1 cellular context compared by ENCODE assay signal in the genomic region with DNA sequence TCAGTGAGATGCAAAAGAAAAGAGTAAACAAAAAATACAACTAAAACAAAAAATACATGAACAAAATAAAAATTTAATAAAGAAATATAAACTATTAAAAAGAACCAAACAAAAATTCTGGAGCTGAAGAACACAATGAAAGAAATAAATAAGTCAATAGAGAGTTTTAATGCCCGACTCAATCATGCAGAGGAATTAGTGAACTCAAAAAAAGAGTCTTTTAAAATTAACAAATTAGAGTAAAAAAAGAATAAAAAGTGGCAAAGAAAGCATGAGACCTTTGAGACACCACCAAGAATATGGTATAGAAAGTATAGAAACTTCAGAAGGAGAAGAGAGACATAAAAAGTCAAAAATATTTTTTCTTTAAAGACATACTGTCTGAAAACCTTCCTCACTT.
A peak's percentile ranks its signal among the peaks of the same experiment; 100 is the strongest.
TF ChIP-seq lines count a peak whose summit lies in the region.

No MANE protein-coding gene starts in this region.

TF ChIP-seq in K562, 482 proteins besides CTCF, POLR2A, EP300 and RAD21:
- TF ChIP-seq ARID2 (IDR thresholded peaks at IDR 0.05) (no peak), ATF2 (CRISPR knock-in tag; IDR thresholded peaks at IDR 0.05) (no peak), XRCC5 (IDR thresholded peaks at IDR 0.05; ENCODE audit: low read depth, low read length) (no peak), ZNF592 (IDR thresholded peaks at IDR 0.05) (no peak), SIN3A (IDR thresholded peaks at IDR 0.05; ENCODE audit: borderline replicate concordance in 2 of 2, control insufficient read depth in 1 of 2, low read depth in 2 of 2, low read length in 2 of 2) (no peak), ZNF253 (CRISPR knock-in tag; conservative IDR thresholded peaks at IDR 0.05) (no peak), KDM4B (IDR thresholded peaks at IDR 0.05; ENCODE audit: borderline replicate concordance in 2 of 2, low read depth in 1 of 2) (no peak), NEUROD1 (IDR thresholded peaks at IDR 0.05; ENCODE audit: borderline replicate concordance, low read depth, low read length, partially characterized antibody) (no peak), ETV5 (CRISPR knock-in tag; IDR thresholded peaks at IDR 0.05; ENCODE audit: low read depth) (no peak), TRIM28 (IDR thresholded peaks at IDR 0.05) (peak; percentile 55; the same call in 1 of the 2 replicates), PHF8 (IDR thresholded peaks at IDR 0.05; ENCODE audit: borderline replicate concordance, low read length) (no peak), ZNF512 (tag; IDR thresholded peaks at IDR 0.05) (no peak), ZNF217 (CRISPR knock-in tag; IDR thresholded peaks at IDR 0.05) (no peak)
- TF ChIP-seq, protein P1, sequence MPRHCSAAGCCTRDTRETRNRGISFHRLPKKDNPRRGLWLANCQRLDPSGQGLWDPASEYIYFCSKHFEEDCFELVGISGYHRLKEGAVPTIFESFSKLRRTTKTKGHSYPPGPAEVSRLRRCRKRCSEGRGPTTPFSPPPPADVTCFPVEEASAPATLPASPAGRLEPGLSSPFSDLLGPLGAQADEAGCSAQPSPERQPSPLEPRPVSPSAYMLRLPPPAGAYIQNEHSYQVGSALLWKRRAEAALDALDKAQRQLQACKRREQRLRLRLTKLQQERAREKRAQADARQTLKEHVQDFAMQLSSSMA (CRISPR knock-in tag; IDR thresholded peaks at IDR 0.05), result no peak
- TF ChIP-seq, protein P2, sequence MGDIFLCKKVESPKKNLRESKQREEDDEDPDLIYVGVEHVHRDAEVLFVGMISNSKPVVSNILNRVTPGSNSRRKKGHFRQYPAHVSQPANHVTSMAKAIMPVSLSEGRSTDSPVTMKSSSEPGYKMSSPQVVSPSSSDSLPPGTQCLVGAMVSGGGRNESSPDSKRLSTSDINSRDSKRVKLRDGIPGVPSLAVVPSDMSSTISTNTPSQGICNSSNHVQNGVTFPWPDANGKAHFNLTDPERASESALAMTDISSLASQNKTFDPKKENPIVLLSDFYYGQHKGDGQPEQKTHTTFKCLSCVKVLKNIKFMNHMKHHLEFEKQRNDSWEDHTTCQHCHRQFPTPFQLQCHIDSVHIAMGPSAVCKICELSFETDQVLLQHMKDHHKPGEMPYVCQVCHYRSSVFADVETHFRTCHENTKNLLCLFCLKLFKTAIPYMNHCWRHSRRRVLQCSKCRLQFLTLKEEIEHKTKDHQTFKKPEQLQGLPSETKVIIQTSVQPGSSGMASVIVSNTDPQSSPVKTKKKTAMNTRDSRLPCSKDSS (IDR thresholded peaks at IDR 0.05; ENCODE audit: low read depth, partially characterized antibody), result peak; percentile 18
- TF ChIP-seq, protein P3, sequence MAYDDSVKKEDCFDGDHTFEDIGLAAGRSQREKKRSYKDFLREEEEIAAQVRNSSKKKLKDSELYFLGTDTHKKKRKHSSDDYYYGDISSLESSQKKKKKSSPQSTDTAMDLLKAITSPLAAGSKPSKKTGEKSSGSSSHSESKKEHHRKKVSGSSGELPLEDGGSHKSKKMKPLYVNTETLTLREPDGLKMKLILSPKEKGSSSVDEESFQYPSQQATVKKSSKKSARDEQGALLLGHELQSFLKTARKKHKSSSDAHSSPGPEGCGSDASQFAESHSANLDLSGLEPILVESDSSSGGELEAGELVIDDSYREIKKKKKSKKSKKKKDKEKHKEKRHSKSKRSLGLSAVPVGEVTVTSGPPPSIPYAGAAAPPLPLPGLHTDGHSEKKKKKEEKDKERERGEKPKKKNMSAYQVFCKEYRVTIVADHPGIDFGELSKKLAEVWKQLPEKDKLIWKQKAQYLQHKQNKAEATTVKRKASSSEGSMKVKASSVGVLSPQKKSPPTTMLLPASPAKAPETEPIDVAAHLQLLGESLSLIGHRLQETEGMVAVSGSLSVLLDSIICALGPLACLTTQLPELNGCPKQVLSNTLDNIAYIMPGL (CRISPR knock-in tag; IDR thresholded peaks at IDR 0.05), result no peak
TF ChIP-seq in K562: peak in this region for 2.
